10 cellular contexts compared by ENCODE assay signal in the genomic region with DNA sequence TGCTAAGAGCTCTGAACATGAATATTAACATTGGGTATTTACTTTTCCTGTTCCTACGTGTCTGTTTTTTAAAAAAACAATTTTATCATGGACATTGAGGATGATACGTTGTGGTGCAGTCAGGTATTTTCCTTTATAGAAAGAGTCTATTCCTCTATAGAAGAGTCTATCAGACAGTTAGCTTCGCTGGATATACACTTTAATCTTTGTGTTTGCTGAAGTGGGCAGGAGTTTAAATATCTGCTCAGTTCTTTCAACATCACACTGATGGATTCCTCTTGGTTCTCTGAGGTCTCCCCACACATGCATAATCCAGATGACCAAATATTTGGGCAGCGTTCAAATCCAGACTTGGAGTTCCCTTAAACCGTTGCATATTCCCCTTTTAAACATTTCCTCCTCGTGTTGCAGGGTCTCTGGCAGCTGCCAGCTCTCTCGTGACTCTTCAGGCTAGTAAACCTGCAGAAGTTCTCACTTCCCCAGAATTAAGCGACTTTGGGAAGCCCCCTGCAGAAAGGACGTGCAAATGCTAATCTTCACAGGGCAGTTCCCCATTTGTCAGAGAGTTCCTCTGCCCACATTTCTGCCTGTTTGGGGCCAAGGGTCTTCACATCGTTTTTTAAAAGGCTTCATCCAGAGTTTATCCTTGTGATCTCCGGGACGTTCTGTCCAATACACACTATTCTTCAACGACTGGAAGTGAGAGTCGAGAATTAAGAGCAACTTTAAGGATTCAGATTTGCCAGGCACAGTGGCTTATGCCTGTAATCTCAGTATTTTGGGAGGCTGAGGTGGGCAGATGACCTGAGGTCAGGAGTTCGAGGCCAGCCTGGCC. TPM values are rescaled to one million over a fixed set of nuclear protein-coding genes. Genes with fewer than 3 reads are reported as not detected.
DNase-seq lines count a peak whose midpoint lies in the region; ATAC-seq, FAIRE-seq and TF ChIP-seq lines count a peak whose summit lies in the region.
"Had no signal": no experiment of that assay in that cellular context is flagged by ENCODE, and none has a peak within 500 bp of the region (broad histone marks: within the 10 kb centered on the region; RNA-seq: fewer than 3 reads in every experiment).

No MANE protein-coding gene starts in this region.

- intact Hi-C loops in activated CD8-positive, alpha-beta T cell treated with anti-CD3 and anti-CD28 coated beads for 36 hours (cut with micrococcal nuclease): no loop called here
- intact Hi-C loops in tibial artery (cut with DNase I; ENCODE audit: low total_unique reads): no loop called here
- intact Hi-C loops in activated CD4-positive, alpha-beta memory T cell treated with anti-CD3 and anti-CD28 coated beads for 36 hours (cut with micrococcal nuclease): no loop called here

- no peaks in the 10 kb centered on the region for H3K36me3 ChIP-seq in Peyer's patch
- no peaks in the 10 kb centered on the region for H3K36me3 ChIP-seq in tibial artery

- H3K27me3 ChIP-seq in Peyer's patch (no peaks in the 10 kb centered on the region), tibial artery (peaks cover 0 to 4% of the 10 kb centered on the region in 2 donors)

- no peaks in the 10 kb centered on the region for H3K4me1 ChIP-seq in Peyer's patch
- no peaks in the 10 kb centered on the region for H3K4me1 ChIP-seq in tibial artery

- TF ChIP-seq POLR2A in Peyer's patch (IDR thresholded peaks at IDR 0.05): no peak

- H3K4me1 Mint-ChIP-seq in activated CD8-positive, alpha-beta T cell treated with anti-CD3 and anti-CD28 coated beads, Interleukin-2, amount 10 ng/mL, durations not matched to agents 7 days and 5 days (ENCODE audit: low read depth): peaks cover 2% of the 10 kb centered on the region
- peaks cover 6% of the 10 kb centered on the region for H3K4me1 Mint-ChIP-seq in activated CD8-positive, alpha-beta T cell treated with anti-CD3 and anti-CD28 coated beads for 36 hours (ENCODE audit: low read depth)
- H3K4me1 Mint-ChIP-seq in activated CD4-positive, alpha-beta memory T cell treated with anti-CD3 and anti-CD28 coated beads for 36 hours (ENCODE audit: low read depth): no peaks in the 10 kb centered on the region

- H3K4me3 Mint-ChIP-seq in activated CD8-positive, alpha-beta T cell treated with anti-CD3 and anti-CD28 coated beads, Interleukin-2, amount 10 ng/mL, durations not matched to agents 7 days and 5 days: no peak overlapping the region
- no peak overlapping the region for H3K4me3 Mint-ChIP-seq in activated CD8-positive, alpha-beta T cell treated with anti-CD3 and anti-CD28 coated beads for 36 hours
- H3K4me3 Mint-ChIP-seq in activated CD4-positive, alpha-beta memory T cell treated with anti-CD3 and anti-CD28 coated beads for 36 hours: no peak overlapping the region

- POLR2A ChIA-PET in activated CD8-positive, alpha-beta T cell treated with anti-CD3 and anti-CD28 coated beads, Interleukin-2, amount 10 ng/mL, durations not matched to agents 7 days and 5 days (lab: Charles Lee): no interaction called here
- POLR2A ChIA-PET in activated CD8-positive, alpha-beta T cell treated with anti-CD3 and anti-CD28 coated beads for 36 hours (lab: Charles Lee): no interaction called here
- POLR2A ChIA-PET in activated CD4-positive, alpha-beta memory T cell treated with anti-CD3 and anti-CD28 coated beads for 36 hours (lab: Charles Lee): no interaction called here

- peak overlapping the region; percentile 31 for H3K27ac Mint-ChIP-seq in activated CD8-positive, alpha-beta T cell treated with anti-CD3 and anti-CD28 coated beads, Interleukin-2, amount 10 ng/mL, durations not matched to agents 7 days and 5 days
- no peak overlapping the region for H3K27ac Mint-ChIP-seq in activated CD8-positive, alpha-beta T cell treated with anti-CD3 and anti-CD28 coated beads for 36 hours
- H3K27ac Mint-ChIP-seq in activated CD4-positive, alpha-beta memory T cell treated with anti-CD3 and anti-CD28 coated beads for 36 hours: no peak overlapping the region

- no peaks in the 10 kb centered on the region for H3K9me3 Mint-ChIP-seq in activated CD8-positive, alpha-beta T cell treated with anti-CD3 and anti-CD28 coated beads, Interleukin-2, amount 10 ng/mL, durations not matched to agents 7 days and 5 days (ENCODE audit: insufficient read depth)
- H3K9me3 Mint-ChIP-seq in activated CD8-positive, alpha-beta T cell treated with anti-CD3 and anti-CD28 coated beads for 36 hours: no peaks in the 10 kb centered on the region
- H3K9me3 Mint-ChIP-seq in activated CD4-positive, alpha-beta memory T cell treated with anti-CD3 and anti-CD28 coated beads for 36 hours: no peaks in the 10 kb centered on the region

- no peak for TF ChIP-seq CTCF in activated CD8-positive, alpha-beta T cell treated with anti-CD3 and anti-CD28 coated beads for 36 hours (IDR thresholded peaks at IDR 0.05)
- TF ChIP-seq CTCF in Peyer's patch (IDR thresholded peaks at IDR 0.05) (no peak), tibial artery (IDR thresholded peaks at IDR 0.05) (no peak)

- no peak for DNase-seq in activated CD8-positive, alpha-beta T cell treated with anti-CD3 and anti-CD28 coated beads, Interleukin-2, amount 10 ng/mL, durations not matched to agents 7 days and 5 days
- no peak for DNase-seq in activated CD8-positive, alpha-beta T cell treated with anti-CD3 and anti-CD28 coated beads for 36 hours
- DNase-seq in Peyer's patch (peak in 2 of 3 donors; percentile 44 to 69), tibial artery (peak; percentile 54 to 72), frontal cortex (ENCODE audit: low spot score in 2 of 2) (no peak), Kasumi-1 (lab: John Stamatoyannopoulos, UW) (no peak)
- DNase-seq in activated CD4-positive, alpha-beta memory T cell treated with anti-CD3 and anti-CD28 coated beads for 36 hours: no peak
- DNase-seq: NCI-H345 had no signal

- H3K9me3 ChIP-seq in Peyer's patch: no peaks in the 10 kb centered on the region
- no peaks in the 10 kb centered on the region for H3K9me3 ChIP-seq in tibial artery

- no peak for FAIRE-seq in frontal cortex (lab: Jason Lieb, UNC)

- no peaks in the 10 kb centered on the region for H3K27me3 Mint-ChIP-seq in activated CD8-positive, alpha-beta T cell treated with anti-CD3 and anti-CD28 coated beads, Interleukin-2, amount 10 ng/mL, durations not matched to agents 7 days and 5 days (ENCODE audit: low read depth)
- peaks cover 3% of the 10 kb centered on the region for H3K27me3 Mint-ChIP-seq in activated CD8-positive, alpha-beta T cell treated with anti-CD3 and anti-CD28 coated beads for 36 hours
- peaks cover 9% of the 10 kb centered on the region for H3K27me3 Mint-ChIP-seq in activated CD4-positive, alpha-beta memory T cell treated with anti-CD3 and anti-CD28 coated beads for 36 hours

- CTCF ChIA-PET in activated CD8-positive, alpha-beta T cell treated with anti-CD3 and anti-CD28 coated beads, Interleukin-2, amount 10 ng/mL, durations not matched to agents 7 days and 5 days (lab: Charles Lee): no interaction called here
- CTCF ChIA-PET in activated CD8-positive, alpha-beta T cell treated with anti-CD3 and anti-CD28 coated beads for 36 hours (lab: Charles Lee): no interaction called here
- CTCF ChIA-PET in activated CD4-positive, alpha-beta memory T cell treated with anti-CD3 and anti-CD28 coated beads for 36 hours (lab: Charles Lee): no interaction called here

- ATAC-seq in activated CD8-positive, alpha-beta T cell treated with anti-CD3 and anti-CD28 coated beads, Interleukin-2, amount 10 ng/mL, durations not matched to agents 7 days and 5 days: no peak
- no peak for ATAC-seq in activated CD8-positive, alpha-beta T cell treated with anti-CD3 and anti-CD28 coated beads for 36 hours
- ATAC-seq in HG02798 (IDR thresholded peaks at IDR 0.05; ENCODE audit: poor library complexity, unreplicated experiment): peak; percentile 74

- H3K27ac ChIP-seq in Peyer's patch (peak overlapping the region in 1 of 4 donors; percentile 5), tibial artery (no peak overlapping the region)
- H3K27ac ChIP-seq: 22Rv1 had no signal

- H3K4me3 ChIP-seq in Peyer's patch: no peak overlapping the region
- no peak overlapping the region for H3K4me3 ChIP-seq in tibial artery

- H3K36me3 Mint-ChIP-seq in activated CD8-positive, alpha-beta T cell treated with anti-CD3 and anti-CD28 coated beads, Interleukin-2, amount 10 ng/mL, durations not matched to agents 7 days and 5 days (ENCODE audit: low read depth): no peaks in the 10 kb centered on the region
- H3K36me3 Mint-ChIP-seq in activated CD8-positive, alpha-beta T cell treated with anti-CD3 and anti-CD28 coated beads for 36 hours (ENCODE audit: low read depth): no peaks in the 10 kb centered on the region
- no peaks in the 10 kb centered on the region for H3K36me3 Mint-ChIP-seq in activated CD4-positive, alpha-beta memory T cell treated with anti-CD3 and anti-CD28 coated beads for 36 hours

RNA-seq across cellular contexts. Expression of a gene that starts 20.5 kb away (rescaled TPM):
- 10 to 100 TPM; 16.2 to 18.9 TPM for total RNA-seq in activated CD8-positive, alpha-beta T cell treated with anti-CD3 and anti-CD28 coated beads, Interleukin-2, amount 10 ng/mL, durations not matched to agents 7 days and 5 days
- 10 to 100 TPM; 19.7 to 22.0 TPM for total RNA-seq in activated CD8-positive, alpha-beta T cell treated with anti-CD3 and anti-CD28 coated beads for 36 hours
- total RNA-seq in Peyer's patch: 10 to 100 TPM; 21.5 to 55.4 (median 40.4) TPM
- 23.2 TPM for total RNA-seq in frontal cortex
- 10 to 100 TPM; 20.7 to 21.3 TPM for total RNA-seq in activated CD4-positive, alpha-beta memory T cell treated with anti-CD3 and anti-CD28 coated beads for 36 hours

RNA-seq across cellular contexts. Expression of a gene that starts 20.5 kb away (rescaled TPM):
- 10 to 100 TPM; 36.7 to 40.3 TPM for total RNA-seq in activated CD8-positive, alpha-beta T cell treated with anti-CD3 and anti-CD28 coated beads, Interleukin-2, amount 10 ng/mL, durations not matched to agents 7 days and 5 days
- total RNA-seq in activated CD8-positive, alpha-beta T cell treated with anti-CD3 and anti-CD28 coated beads for 36 hours: 10 to 100 TPM; 26.3 to 28.7 TPM
- total RNA-seq in Peyer's patch (10 to 100 TPM; 48.7 to 71.4 (median 59.8) TPM), frontal cortex (33.0 TPM)
- total RNA-seq in activated CD4-positive, alpha-beta memory T cell treated with anti-CD3 and anti-CD28 coated beads for 36 hours: 10 to 100 TPM; 22.5 to 25.3 TPM

Comparison
In these comparisons a context has a peak if more than half of its experiments do, and no peak if none do; other contexts are left out.
1. DNase-seq: peak in Peyer's patch (2 of 3) and tibial artery (2 of 2); none in activated CD8-positive, alpha-beta T cell treated with anti-CD3 and anti-CD28 coated beads, Interleukin-2, amount 10 ng/mL, durations not matched to agents 7 days and 5 days (single experiment), activated CD8-positive, alpha-beta T cell treated with anti-CD3 and anti-CD28 coated beads for 36 hours (single experiment), frontal cortex (0 of 2), activated CD4-positive, alpha-beta memory T cell treated with anti-CD3 and anti-CD28 coated beads for 36 hours (single experiment) and Kasumi-1 (0 of 2).